11 cellular contexts compared by ENCODE assay signal in genomic region chr9:125484632-125485282, GRCh38.
DNase-seq lines count a peak whose midpoint lies in the region; ATAC-seq and TF ChIP-seq lines count a peak whose summit lies in the region.
"Had no signal": no experiment of that assay in that cellular context is flagged by ENCODE, and none has a peak within 500 bp of the region (broad histone marks: within the 10 kb centered on the region; RNA-seq: fewer than 3 reads in every experiment).

No MANE protein-coding gene starts in this region.

- ATAC-seq in SK-N-SH treated with all-trans-retinoic acid at 6 μM for 48 hours (peak; percentile 91), HG03571 (IDR thresholded peaks at IDR 0.05; ENCODE audit: unreplicated experiment) (no peak)
- ATAC-seq: K562 had no signal

- no peaks in the 10 kb centered on the region for H3K27me3 Mint-ChIP-seq in osteocyte (ENCODE audit: unreplicated experiment)

- no peaks in the 10 kb centered on the region for H3K36me3 ChIP-seq in Karpas-422 (ENCODE audit: insufficient read depth, low read length)
- H3K36me3 ChIP-seq: BE2C had no signal

- no peaks in the 10 kb centered on the region for H3K9me3 ChIP-seq in Karpas-422 (ENCODE audit: low read length)
- H3K9me3 ChIP-seq: BE2C had no signal

- no peak overlapping the region for H3K27ac ChIP-seq in Karpas-422 (ENCODE audit: low read length)

- peaks cover 19% of the 10 kb centered on the region for H3K4me1 Mint-ChIP-seq in osteocyte (ENCODE audit: unreplicated experiment)

- TF ChIP-seq CTCF in fibroblast of villous mesenchyme (IDR thresholded peaks at IDR 0.05; ENCODE audit: insufficient read depth, low read depth, low read length), result no peak
- TF ChIP-seq CTCF in osteocyte (IDR thresholded peaks at IDR 0.05), result no peak

- H4K20me1 ChIP-seq in Karpas-422 (ENCODE audit: insufficient read depth, low read depth, low read length), result no peaks in the 10 kb centered on the region

- no peak overlapping the region for H3K4me3 Mint-ChIP-seq in osteocyte (ENCODE audit: unreplicated experiment)

- no peak overlapping the region for H2AFZ ChIP-seq in Karpas-422 (ENCODE audit: low read length)

- DNase-seq in AG08396 (ENCODE audit: low spot score) (peak; percentile 78), fibroblast of villous mesenchyme (ENCODE audit: low read depth) (peak; percentile 84), osteocyte (ENCODE audit: extremely low spot score, unreplicated experiment) (peak; percentile 34), Karpas-422 (no peak), NK-92 (lab: John Stamatoyannopoulos, UW; ENCODE audit: unreplicated experiment) (no peak)
- DNase-seq in central memory CD4-positive, alpha-beta T cell, result no peak
- DNase-seq: BE2C had no signal

- no peak overlapping the region for H3K4me2 ChIP-seq in Karpas-422 (ENCODE audit: low read depth, low read length, poor library complexity, severe bottlenecking)

- H3K27ac Mint-ChIP-seq in osteocyte (ENCODE audit: unreplicated experiment), result no peak overlapping the region

- H3K27me3 ChIP-seq in Karpas-422 (ENCODE audit: low read length), result no peaks in the 10 kb centered on the region
- H3K27me3 ChIP-seq: BE2C had no signal

- no peaks in the 10 kb centered on the region for H3K9me3 Mint-ChIP-seq in osteocyte (ENCODE audit: unreplicated experiment)

- H3K4me3 ChIP-seq in fibroblast of villous mesenchyme (ENCODE audit: low read depth, low read length), result no peak overlapping the region
- H3K4me3 ChIP-seq in Karpas-422 (ENCODE audit: low read length), result no peak overlapping the region
- H3K4me3 ChIP-seq: K562, skin epidermis had no signal

- peaks cover 15% of the 10 kb centered on the region for H3K36me3 Mint-ChIP-seq in osteocyte (ENCODE audit: unreplicated experiment)

- no peaks in the 10 kb centered on the region for H3K4me1 ChIP-seq in Karpas-422 (ENCODE audit: low read length)
- H3K4me1 ChIP-seq: BE2C had no signal

- no peaks in the 10 kb centered on the region for H3K79me2 ChIP-seq in Karpas-422 (ENCODE audit: low read length)

- H3K9me2 ChIP-seq in Karpas-422 (replicated peaks; ENCODE audit: insufficient read depth, low read length), result no peaks in the 10 kb centered on the region

- no peak overlapping the region for H3K9ac ChIP-seq in Karpas-422 (ENCODE audit: low read length)

TF ChIP-seq in SK-N-SH treated with all-trans-retinoic acid at 6 μM for 48 hours, 23 proteins besides CTCF, POLR2A, EP300 and RAD21:
- TF ChIP-seq ZNF565 (CRISPR knock-in tag; conservative IDR thresholded peaks at IDR 0.05; ENCODE audit: low read depth) (no peak), ZC3H10 (CRISPR knock-in tag; IDR thresholded peaks at IDR 0.05) (peak; percentile 69; the same call in 1 of the 2 replicates), ISL1 (CRISPR knock-in tag; IDR thresholded peaks at IDR 0.05) (peak; percentile 66), CSDC2 (CRISPR knock-in tag; IDR thresholded peaks at IDR 0.05) (no peak), CSRNP3 (CRISPR knock-in tag; IDR thresholded peaks at IDR 0.05) (no peak)

Comparison
In these comparisons a context has a peak if more than half of its experiments do, and no peak if none do; other contexts are left out.
1. DNase-seq: peak in AG08396 (single experiment), fibroblast of villous mesenchyme (single experiment) and osteocyte (single experiment); none in central memory CD4-positive, alpha-beta T cell (single experiment), Karpas-422 (single experiment) and NK-92 (single experiment).